ENCODE assay signal across 8 cellular contexts in the genomic region with DNA sequence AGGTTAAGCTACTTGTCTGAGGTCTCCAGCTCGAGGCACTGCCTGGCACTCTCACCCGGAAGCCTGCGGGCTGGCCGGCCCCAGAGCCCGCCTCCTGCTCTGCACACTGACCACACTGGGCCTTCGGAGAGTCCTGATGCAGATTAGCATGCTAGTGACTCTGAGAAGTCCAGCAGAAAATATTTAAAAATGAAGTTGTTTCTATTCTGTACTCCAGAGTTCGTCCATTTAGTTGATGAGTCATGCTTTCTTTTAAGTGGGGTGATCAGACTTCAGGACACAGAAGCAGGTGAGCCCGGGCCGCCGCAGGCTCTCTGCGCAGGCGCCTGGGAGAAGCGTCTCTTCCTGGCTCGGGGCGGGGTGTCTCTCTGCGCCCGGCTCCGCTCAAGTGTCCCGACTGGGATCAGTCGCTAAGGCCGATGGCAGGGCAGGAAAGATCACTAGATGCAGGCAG. TPM values are rescaled to one million over a fixed set of nuclear protein-coding genes. Genes with fewer than 3 reads are reported as not detected.
DNase-seq lines count a peak whose midpoint lies in the region; ATAC-seq and TF ChIP-seq lines count a peak whose summit lies in the region.

No MANE protein-coding gene starts in this region.

- H3K9me3 Mint-ChIP-seq in CD8-positive, alpha-beta memory T cell = no peaks in the 10 kb centered on the region
- no peaks in the 10 kb centered on the region for H3K9me3 Mint-ChIP-seq in activated naive CD8-positive, alpha-beta T cell (ENCODE audit: low read depth)

- H3K27me3 ChIP-seq in CD8-positive, alpha-beta memory T cell (ENCODE audit: insufficient read depth, low read length, poor library complexity, severe bottlenecking) = no peaks in the 10 kb centered on the region

- peak overlapping the region in 6 of 7 donors; percentile 4 to 63 (median 46) for H3K4me3 Mint-ChIP-seq in CD8-positive, alpha-beta memory T cell
- H3K4me3 Mint-ChIP-seq in activated naive CD8-positive, alpha-beta T cell = peak overlapping the region; percentile 42

- H3K36me3 Mint-ChIP-seq in CD8-positive, alpha-beta memory T cell = no peaks in the 10 kb centered on the region
- no peaks in the 10 kb centered on the region for H3K36me3 Mint-ChIP-seq in activated naive CD8-positive, alpha-beta T cell

- peak in 3 of 5 donors; percentile 1 to 53 (median 7) for DNase-seq in CD8-positive, alpha-beta memory T cell
- DNase-seq in HuH-7.5 (ENCODE audit: low spot score) (peak; percentile 34), iris pigment epithelial cell (ENCODE audit: low read depth) (peak; percentile 47), Kasumi-1 (lab: John Stamatoyannopoulos, UW) (no peak), GM13976 (ENCODE audit: low spot score) (no peak)
- peak; percentile 37 for DNase-seq in stimulated activated CD4-positive, alpha-beta T cell treated with anti-CD3 and anti-CD28 coated beads, Interleukin-1b, Interleukin-23, amount 100 ng/mL, for 48 hours

- no peak for TF ChIP-seq CTCF in GM13976 (IDR thresholded peaks at IDR 0.05; ENCODE audit: borderline replicate concordance, control extremely low read depth, extremely low read depth, insufficient read depth, missing control alignments)

- in situ Hi-C loops in GM13976 (cut with MboI; ENCODE audit: low sequenced_read_pairs, unreplicated experiment) = loop anchor here (25.0 kb wide), 1 partner anchor 275 kb away; a partner anchor contains a TSS

- no peaks in the 10 kb centered on the region for H3K4me1 ChIP-seq in CD8-positive, alpha-beta memory T cell (ENCODE audit: insufficient read depth, low read length)

- POLR2A ChIA-PET in CD8-positive, alpha-beta memory T cell (lab: Charles Lee) = no interaction called here

- no peak overlapping the region for H3K27ac Mint-ChIP-seq in CD8-positive, alpha-beta memory T cell
- no peak overlapping the region for H3K27ac Mint-ChIP-seq in activated naive CD8-positive, alpha-beta T cell

- H3K27me3 Mint-ChIP-seq in CD8-positive, alpha-beta memory T cell = peaks cover 4 to 11% of the 10 kb centered on the region in 2 donors
- peaks cover 10% of the 10 kb centered on the region for H3K27me3 Mint-ChIP-seq in activated naive CD8-positive, alpha-beta T cell

- no peak overlapping the region for H3K4me3 ChIP-seq in CD8-positive, alpha-beta memory T cell (ENCODE audit: low read length)

- H3K36me3 ChIP-seq in CD8-positive, alpha-beta memory T cell (ENCODE audit: insufficient read depth, low read length) = no peaks in the 10 kb centered on the region

- CTCF ChIA-PET in CD8-positive, alpha-beta memory T cell (lab: Charles Lee) = no interaction called here

- no peak for ATAC-seq in GM19328 (IDR thresholded peaks at IDR 0.05; ENCODE audit: unreplicated experiment)

- H3K4me1 Mint-ChIP-seq in CD8-positive, alpha-beta memory T cell = no peaks in the 10 kb centered on the region
- H3K4me1 Mint-ChIP-seq in activated naive CD8-positive, alpha-beta T cell (ENCODE audit: low read depth) = peaks cover 2% of the 10 kb centered on the region

- no peak overlapping the region for H3K27ac ChIP-seq in CD8-positive, alpha-beta memory T cell (ENCODE audit: low read depth, low read length)

- H3K9me3 ChIP-seq in CD8-positive, alpha-beta memory T cell (ENCODE audit: low read length) = no peaks in the 10 kb centered on the region

RNA-seq across cellular contexts. Expression of a gene that starts 32.5 kb away (rescaled TPM):
- total RNA-seq in CD8-positive, alpha-beta memory T cell = not detected
- not detected for polyA plus RNA-seq in CD8-positive, alpha-beta memory T cell

Comparison
In these comparisons a context has a peak if more than half of its experiments do, and no peak if none do; other contexts are left out.
1. DNase-seq: peak in CD8-positive, alpha-beta memory T cell (3 of 5), HuH-7.5 (single experiment), iris pigment epithelial cell (single experiment) and stimulated activated CD4-positive, alpha-beta T cell treated with anti-CD3 and anti-CD28 coated beads, Interleukin-1b, Interleukin-23, amount 100 ng/mL, for 48 hours (single experiment); none in Kasumi-1 (0 of 2) and GM13976 (single experiment).